Comparison of ENCODE assay signal across 1 cellular context in genomic region chr10:103367379-103367781, GRCh38.
A peak's percentile ranks its signal among the peaks of the same experiment; 100 is the strongest.
TF ChIP-seq lines count a peak whose summit lies in the region.

No MANE protein-coding gene starts in this region.

TF ChIP-seq in K562, 482 proteins besides CTCF, POLR2A, EP300 and RAD21 (continued from another document and continues in another):
- TF ChIP-seq MBD1 (CRISPR knock-in tag; IDR thresholded peaks at IDR 0.05) (peak; percentile 58; the same call in 1 of the 2 replicates), ZNF121 (CRISPR knock-in tag; conservative IDR thresholded peaks at IDR 0.05) (no peak), RFX7 (CRISPR knock-in tag; IDR thresholded peaks at IDR 0.05) (no peak), CEBPZ (IDR thresholded peaks at IDR 0.05; ENCODE audit: borderline replicate concordance, low read depth, low read length) (no peak), ASH1L (IDR thresholded peaks at IDR 0.05; ENCODE audit: borderline replicate concordance, low read depth, partially characterized antibody) (peak; percentile 39), ZNF318 (IDR thresholded peaks at IDR 0.05; ENCODE audit: borderline replicate concordance in 1 of 2, low read depth in 1 of 2) (no peak), RNF219 (CRISPR knock-in tag; IDR thresholded peaks at IDR 0.05) (no peak), MTA3 (IDR thresholded peaks at IDR 0.05; ENCODE audit: borderline replicate concordance) (no peak), ZNF280B (CRISPR knock-in tag; IDR thresholded peaks at IDR 0.05) (no peak), E2F3 (CRISPR knock-in tag; IDR thresholded peaks at IDR 0.05) (no peak), CSDE1 (IDR thresholded peaks at IDR 0.05) (no peak), ZNF174 (CRISPR knock-in tag; IDR thresholded peaks at IDR 0.05) (no peak), KLF6 (CRISPR knock-in tag; IDR thresholded peaks at IDR 0.05; ENCODE audit: borderline replicate concordance) (no peak), ZNF696 (CRISPR knock-in tag; conservative IDR thresholded peaks at IDR 0.05) (no peak), SREBF2 (CRISPR knock-in tag; IDR thresholded peaks at IDR 0.05) (no peak), CREM (IDR thresholded peaks at IDR 0.05; ENCODE audit: low read depth) (no peak), HMGN3 (IDR thresholded peaks at IDR 0.05; ENCODE audit: borderline replicate concordance, extremely low read depth, insufficient read length, low read depth, low read length) (no peak), ETV5 (CRISPR knock-in tag; IDR thresholded peaks at IDR 0.05; ENCODE audit: low read depth) (no peak), SNIP1 (IDR thresholded peaks at IDR 0.05; ENCODE audit: low read depth) (no peak), ZBTB40 (IDR thresholded peaks at IDR 0.05) (peak; percentile 60), ZBTB40 (CRISPR knock-in tag; IDR thresholded peaks at IDR 0.05) (no peak), ZNF41 (CRISPR knock-in tag; conservative IDR thresholded peaks at IDR 0.05) (no peak), NBN (IDR thresholded peaks at IDR 0.05; ENCODE audit: low read depth) (peak; percentile 75; the same call in 1 of the 2 replicates), TBP (optimal IDR thresholded peaks at IDR 0.05; ENCODE audit: low read depth, low read length) (no peak), ZBTB7A (IDR thresholded peaks at IDR 0.05; ENCODE audit: borderline replicate concordance, control insufficient read depth, low read depth, low read length) (no peak), PHF8 (IDR thresholded peaks at IDR 0.05; ENCODE audit: borderline replicate concordance, low read length) (peak; percentile 45; the same call in 1 of the 2 replicates), ZBED1 (IDR thresholded peaks at IDR 0.05) (no peak), SLC30A9 (CRISPR knock-in tag; IDR thresholded peaks at IDR 0.05) (no peak), ZEB2 (IDR thresholded peaks at IDR 0.05) (no peak), FOXA3 (CRISPR knock-in tag; conservative IDR thresholded peaks at IDR 0.05 in 1 of 2, IDR thresholded peaks at IDR 0.05 in 1 of 2) (no peak)
